In genomic region chr19:49814010-49814409, GRCh38 we compare ENCODE assay signal across 8 cellular contexts. TPM values are rescaled to one million over a fixed set of nuclear protein-coding genes. Genes with fewer than 3 reads are reported as not detected.
DNase-seq lines count a peak whose midpoint lies in the region; ATAC-seq and TF ChIP-seq lines count a peak whose summit lies in the region.

No MANE protein-coding gene starts in this region.

- no peak for TF ChIP-seq POLR2A in Peyer's patch (IDR thresholded peaks at IDR 0.05)

- H3K9me3 ChIP-seq in Peyer's patch (no peaks in the 10 kb centered on the region), endodermal cell (ENCODE audit: control insufficient read depth, low read length) (no peaks in the 10 kb centered on the region)

- TF ChIP-seq CTCF in GM12865 (IDR thresholded peaks at IDR 0.05; ENCODE audit: insufficient read depth, low read depth, low read length, missing control alignments) (no peak), Peyer's patch (IDR thresholded peaks at IDR 0.05) (no peak), endodermal cell (conservative IDR thresholded peaks at IDR 0.05) (no peak)

- H3K9me3 Mint-ChIP-seq in endodermal cell: no peaks in the 10 kb centered on the region

- H3K4me1 ChIP-seq in Peyer's patch (peaks cover 0 to 30% (median 3%) of the 10 kb centered on the region in 4 donors), endodermal cell (ENCODE audit: control insufficient read depth, insufficient read depth, low read length) (no peaks in the 10 kb centered on the region), rectal smooth muscle tissue (ENCODE audit: control insufficient read depth, insufficient read depth, low read length) (peaks cover 10% of the 10 kb centered on the region)

- H3K9ac ChIP-seq in endodermal cell (ENCODE audit: extremely low read depth, low read length, poor library complexity, severe bottlenecking): peak overlapping the region; percentile 94
- no peak overlapping the region for H3K9ac ChIP-seq in rectal smooth muscle tissue (ENCODE audit: low read length)

- H3K27me3 Mint-ChIP-seq in endodermal cell (ENCODE audit: insufficient read depth): peaks cover 1% of the 10 kb centered on the region

- WGBS in endodermal cell (ENCODE audit: insufficient coverage in 1 of 2, insufficient read length in 1 of 2), 2 experiments: 67 to 77% methylated on average over 1 of the region's 1 CpG

- H3K36me3 Mint-ChIP-seq in endodermal cell (ENCODE audit: low read depth): peaks cover 3% of the 10 kb centered on the region

- peak overlapping the region; percentile 4 for H3K27ac Mint-ChIP-seq in endodermal cell

- peak overlapping the region; percentile 82 for H3K4me3 ChIP-seq in GM12865 (ENCODE audit: low read depth, low read length)
- peak overlapping the region in 2 of 4 donors; percentile 64 to 80 for H3K4me3 ChIP-seq in Peyer's patch
- no peak overlapping the region for H3K4me3 ChIP-seq in endodermal cell (ENCODE audit: low read length)
- peak overlapping the region; percentile 81 for H3K4me3 ChIP-seq in rectal smooth muscle tissue (ENCODE audit: low read length)

- ATAC-seq in GM18517 (IDR thresholded peaks at IDR 0.05; ENCODE audit: unreplicated experiment) (no peak), HG02973 (IDR thresholded peaks at IDR 0.05; ENCODE audit: unreplicated experiment) (no peak)

- H3K27ac ChIP-seq in Peyer's patch (peak overlapping the region in 3 of 4 donors; percentile 7 to 86 (median 79)), endodermal cell (ENCODE audit: low read depth, low read length) (no peak overlapping the region), rectal smooth muscle tissue (ENCODE audit: low read depth, low read length) (peak overlapping the region; percentile 82)

- H3K36me3 ChIP-seq in Peyer's patch (no peaks in the 10 kb centered on the region), endodermal cell (ENCODE audit: control insufficient read depth, insufficient read depth, low read length) (no peaks in the 10 kb centered on the region), rectal smooth muscle tissue (ENCODE audit: control insufficient read depth, insufficient read depth, low read length) (no peaks in the 10 kb centered on the region)

- H3K27me3 ChIP-seq in Peyer's patch (no peaks in the 10 kb centered on the region), endodermal cell (ENCODE audit: control insufficient read depth, insufficient read depth, low read length, poor library complexity, severe bottlenecking) (no peaks in the 10 kb centered on the region), rectal smooth muscle tissue (ENCODE audit: control insufficient read depth, insufficient read depth, low read length) (no peaks in the 10 kb centered on the region)

- H3K4me1 Mint-ChIP-seq in endodermal cell: peaks cover 10% of the 10 kb centered on the region

- peak overlapping the region; percentile 9 for H3K4me3 Mint-ChIP-seq in endodermal cell

- DNase-seq in GM12865 (ENCODE audit: low read depth): no peak
- no peak for DNase-seq in Peyer's patch
- DNase-seq in endodermal cell: no peak
- no peak for DNase-seq in stimulated activated CD4-positive, alpha-beta T cell treated with anti-CD3 and anti-CD28 coated beads, Interleukin-15, amount 100 ng/mL, for 24 hours
- DNase-seq in NCI-H2227 treated with DMSO at 0.1 percent for 48 hours (lab: John Stamatoyannopoulos, UW): no peak

RNA-seq across cellular contexts. Expression of gene FUZ, which starts 0.9 kb away (rescaled TPM):
- total RNA-seq in Peyer's patch (10 to 100 TPM in 3 of 4 donors, 1 to 10 TPM in 1; 4.1 to 13.8 (median 12.3) TPM), endodermal cell (10 to 100 TPM; 26.1 to 41.2 TPM)
- 33.6 TPM for polyA plus RNA-seq in endodermal cell (2013, experiment 1 of 2)
- 32.8 TPM for polyA plus RNA-seq in endodermal cell (2013, experiment 2 of 2)

RNA-seq across cellular contexts. Expression of gene MED25, which starts 4.1 kb away (rescaled TPM):
- total RNA-seq in Peyer's patch: 10 to 100 TPM; 29.7 to 57.7 (median 41.8) TPM
- 10 to 100 TPM; 89.1 to 90.0 TPM for total RNA-seq in endodermal cell
- 83.7 TPM for polyA plus RNA-seq in endodermal cell (2013, experiment 1 of 2)
- polyA plus RNA-seq in endodermal cell (2013, experiment 2 of 2): 73.4 TPM

RNA-seq across cellular contexts. Expression of gene PTOV1, which starts 36.9 kb away (rescaled TPM):
- total RNA-seq in Peyer's patch (100 to 1,000 TPM in 2 of 4 donors, 10 to 100 TPM in 2; 80.0 to 153 (median 95.9) TPM), endodermal cell (100 to 1,000 TPM; 279 to 287 TPM)
- 359 TPM for polyA plus RNA-seq in endodermal cell (2013, experiment 1 of 2)
- 302 TPM for polyA plus RNA-seq in endodermal cell (2013, experiment 2 of 2)

RNA-seq across cellular contexts. Expression of gene AP2A1, which starts 47.2 kb away (rescaled TPM):
- total RNA-seq in Peyer's patch: 100 to 1,000 TPM in 1 of 4 donors, 10 to 100 TPM in 3; 57.8 to 102 (median 85.1) TPM
- 100 to 1,000 TPM; 100 to 110 TPM for total RNA-seq in endodermal cell
- polyA plus RNA-seq in endodermal cell (2013, experiment 1 of 2): 80.4 TPM
- 71.7 TPM for polyA plus RNA-seq in endodermal cell (2013, experiment 2 of 2)

RNA-seq across cellular contexts. Expression of gene TSKS, which starts 50.9 kb away (rescaled TPM):
- total RNA-seq in Peyer's patch (not detected), endodermal cell (under 1 TPM in 1 of 2 donors, not detected in 1; 0.31 TPM)
- not detected for polyA plus RNA-seq in endodermal cell (2013, experiment 1 of 2)
- polyA plus RNA-seq in endodermal cell (2013, experiment 2 of 2): not detected
